ENCODE assay signal across 26 cellular contexts in the genomic region with DNA sequence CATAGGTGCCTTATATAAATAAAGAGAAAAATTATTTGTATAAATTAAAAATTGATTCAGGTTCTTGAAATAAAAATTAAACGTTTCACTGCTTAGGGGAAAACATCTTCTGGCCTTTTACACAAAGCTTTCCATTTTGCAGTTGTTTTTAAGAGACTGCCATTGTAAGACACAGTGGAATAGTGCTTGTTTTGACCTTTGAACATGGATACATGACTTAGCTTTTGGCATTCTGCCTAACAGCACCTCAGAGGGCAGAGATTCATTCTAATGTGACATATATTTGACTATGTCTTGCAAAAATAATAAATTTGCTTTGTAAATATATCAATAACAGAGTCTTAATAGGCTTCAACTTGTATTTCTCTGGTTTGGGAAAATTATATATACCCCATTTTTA.
DNase-seq lines count a peak whose midpoint lies in the region; ATAC-seq, FAIRE-seq and TF ChIP-seq lines count a peak whose summit lies in the region.
"Had no signal": no experiment of that assay in that cellular context is flagged by ENCODE, and none has a peak within 500 bp of the region (broad histone marks: within the 10 kb centered on the region; RNA-seq: fewer than 3 reads in every experiment).

No MANE protein-coding gene starts in this region.

- H3K9me3 ChIP-seq in right lobe of liver, result no peaks in the 10 kb centered on the region
- H3K9me3 ChIP-seq: lower lobe of right lung, neutrophil, Peyer's patch, psoas muscle, thoracic aorta had no signal

- H3K36me3 ChIP-seq in bronchial epithelial cell (ENCODE audit: control insufficient read depth, insufficient read depth, low read length) (no peaks in the 10 kb centered on the region), right lobe of liver (no peaks in the 10 kb centered on the region)
- H3K36me3 ChIP-seq: lower lobe of right lung, neutrophil, Peyer's patch, thoracic aorta had no signal

- no peak for TF ChIP-seq POLR2A in right lobe of liver (IDR thresholded peaks at IDR 0.05)

- H3K4me3 ChIP-seq in bronchial epithelial cell (ENCODE audit: low read depth, low read length) (no peak overlapping the region), right lobe of liver (no peak overlapping the region)
- H3K4me3 ChIP-seq: K562, lower lobe of right lung, Peyer's patch, psoas muscle, smooth muscle cell, thoracic aorta had no signal

- WGBS in right lobe of liver (ENCODE audit: insufficient coverage, low coverage, low lambda C conversion rate, missing lambda C conversion rate), result 22% methylated on average over 1 of the region's 1 CpG

- no peak for FAIRE-seq in bronchial epithelial cell (lab: Jason Lieb, UNC)
- FAIRE-seq: K562 had no signal

- TF ChIP-seq CTCF in bronchial epithelial cell (IDR thresholded peaks at IDR 0.05; ENCODE audit: insufficient read depth, low read length, severe bottlenecking) (no peak), right lobe of liver (IDR thresholded peaks at IDR 0.05) (no peak)

- no peak overlapping the region for H3K27ac ChIP-seq in right lobe of liver
- H3K27ac ChIP-seq: lower lobe of right lung, neutrophil, Peyer's patch, psoas muscle, thoracic aorta, VCaP had no signal

- intact Hi-C loops in right lobe of liver (cut with DNase I), result no loop called here

- DNase-seq in DMS53 treated with DMSO at 0.1 percent for 48 hours (lab: John Stamatoyannopoulos, UW; ENCODE audit: unreplicated experiment) (peak; percentile 59), LHCN-M2 (ENCODE audit: low read depth) (peak; percentile 26), bronchial epithelial cell (ENCODE audit: low read depth) (peak; percentile 8), right lobe of liver (no peak), retina (no peak)
- DNase-seq: activated CD4-positive, alpha-beta T cell treated with anti-CD3 and anti-CD28 coated beads, Interleukin-2, amount 10 ng/mL, durations not matched to agents 7 days and 5 days; aorta; CD8-positive, alpha-beta T cell; erythroblast; foreskin melanocyte; hypothalamus; lower lobe of right lung; NCI-H146; NCI-H345; NK-92 treated with Interleukin-12 subunit alpha and Interleukin-12 subunit beta, amount 100 ng/mL, for 24 hours; psoas muscle; stimulated activated CD4-positive, alpha-beta T cell treated with anti-CD3 and anti-CD28 coated beads, Interleukin-2, amount 100 ng/mL, for 48 hours; stimulated activated naive CD4-positive, alpha-beta T cell had no signal

- no peaks in the 10 kb centered on the region for H3K4me1 ChIP-seq in right lobe of liver
- H3K4me1 ChIP-seq: lower lobe of right lung, Peyer's patch, psoas muscle had no signal

- H3K27me3 ChIP-seq in bronchial epithelial cell (ENCODE audit: control insufficient read depth, insufficient read depth, low read length), result no peaks in the 10 kb centered on the region
- H3K27me3 ChIP-seq in right lobe of liver, result no peaks in the 10 kb centered on the region
- H3K27me3 ChIP-seq: neutrophil, Peyer's patch had no signal

- peak; percentile 59 to 84 (median 76) for ATAC-seq in right lobe of liver
- no peak for ATAC-seq in HG03025 (IDR thresholded peaks at IDR 0.05; ENCODE audit: low FRiP score, unreplicated experiment)
- no peak for ATAC-seq in HG02798 (IDR thresholded peaks at IDR 0.05; ENCODE audit: poor library complexity, unreplicated experiment)
- ATAC-seq: CD8-positive, alpha-beta T cell; K562; lower lobe of right lung; psoas muscle had no signal

Comparison
In these comparisons a context has a peak if more than half of its experiments do, and no peak if none do; other contexts are left out.
1. DNase-seq: peak in DMS53 treated with DMSO at 0.1 percent for 48 hours (single experiment), LHCN-M2 (single experiment) and bronchial epithelial cell (single experiment); none in right lobe of liver (0 of 3) and retina (single experiment).
2. ATAC-seq: peak in right lobe of liver (4 of 4); none in HG03025 (single experiment) and HG02798 (single experiment).